In genomic region chr1:116990612-116991151, GRCh38 we compare ENCODE assay signal across 1 cellular context.
TF ChIP-seq lines count a peak whose summit lies in the region.

No MANE protein-coding gene starts in this region.

TF ChIP-seq in HepG2, 621 proteins besides CTCF, POLR2A, EP300 and RAD21 (continued from another document):
- TF ChIP-seq TAF15 (IDR thresholded peaks at IDR 0.05; ENCODE audit: low read depth, low read length, poor library complexity, severe bottlenecking) (no peak), CBX1 (IDR thresholded peaks at IDR 0.05; ENCODE audit: low read depth) (no peak), TARDBP (CRISPR knock-in tag; IDR thresholded peaks at IDR 0.05) (no peak), KDM5A (IDR thresholded peaks at IDR 0.05; ENCODE audit: borderline replicate concordance, low read length) (no peak), GZF1 (CRISPR knock-in tag; IDR thresholded peaks at IDR 0.05) (no peak), SMAD3 (CRISPR knock-in tag; IDR thresholded peaks at IDR 0.05) (no peak), MTF2 (CRISPR knock-in tag; IDR thresholded peaks at IDR 0.05; ENCODE audit: borderline replicate concordance) (no peak), EHMT2 (IDR thresholded peaks at IDR 0.05; ENCODE audit: borderline replicate concordance, low read depth, low read length) (no peak), ZFP36 (IDR thresholded peaks at IDR 0.05; ENCODE audit: borderline replicate concordance, low read depth, low read length, partially characterized antibody) (no peak), GPN1 (CRISPR knock-in tag; IDR thresholded peaks at IDR 0.05; ENCODE audit: borderline replicate concordance) (no peak), ZNF556 (CRISPR knock-in tag; IDR thresholded peaks at IDR 0.05; ENCODE audit: borderline replicate concordance) (no peak), KMT2A (CRISPR knock-in tag; IDR thresholded peaks at IDR 0.05) (no peak), RFX5 (IDR thresholded peaks at IDR 0.05; ENCODE audit: low read depth, low read length) (no peak), ZBTB20 (CRISPR knock-in tag; IDR thresholded peaks at IDR 0.05; ENCODE audit: borderline replicate concordance, low read depth) (no peak), ZNF563 (CRISPR knock-in tag; IDR thresholded peaks at IDR 0.05) (no peak), FOXP4 (CRISPR knock-in tag; IDR thresholded peaks at IDR 0.05) (no peak), ZNF430 (CRISPR knock-in tag; IDR thresholded peaks at IDR 0.05) (no peak), JUN (CRISPR knock-in tag; IDR thresholded peaks at IDR 0.05) (no peak)
